Comparison of ENCODE assay signal across 1 cellular context in the genomic region with DNA sequence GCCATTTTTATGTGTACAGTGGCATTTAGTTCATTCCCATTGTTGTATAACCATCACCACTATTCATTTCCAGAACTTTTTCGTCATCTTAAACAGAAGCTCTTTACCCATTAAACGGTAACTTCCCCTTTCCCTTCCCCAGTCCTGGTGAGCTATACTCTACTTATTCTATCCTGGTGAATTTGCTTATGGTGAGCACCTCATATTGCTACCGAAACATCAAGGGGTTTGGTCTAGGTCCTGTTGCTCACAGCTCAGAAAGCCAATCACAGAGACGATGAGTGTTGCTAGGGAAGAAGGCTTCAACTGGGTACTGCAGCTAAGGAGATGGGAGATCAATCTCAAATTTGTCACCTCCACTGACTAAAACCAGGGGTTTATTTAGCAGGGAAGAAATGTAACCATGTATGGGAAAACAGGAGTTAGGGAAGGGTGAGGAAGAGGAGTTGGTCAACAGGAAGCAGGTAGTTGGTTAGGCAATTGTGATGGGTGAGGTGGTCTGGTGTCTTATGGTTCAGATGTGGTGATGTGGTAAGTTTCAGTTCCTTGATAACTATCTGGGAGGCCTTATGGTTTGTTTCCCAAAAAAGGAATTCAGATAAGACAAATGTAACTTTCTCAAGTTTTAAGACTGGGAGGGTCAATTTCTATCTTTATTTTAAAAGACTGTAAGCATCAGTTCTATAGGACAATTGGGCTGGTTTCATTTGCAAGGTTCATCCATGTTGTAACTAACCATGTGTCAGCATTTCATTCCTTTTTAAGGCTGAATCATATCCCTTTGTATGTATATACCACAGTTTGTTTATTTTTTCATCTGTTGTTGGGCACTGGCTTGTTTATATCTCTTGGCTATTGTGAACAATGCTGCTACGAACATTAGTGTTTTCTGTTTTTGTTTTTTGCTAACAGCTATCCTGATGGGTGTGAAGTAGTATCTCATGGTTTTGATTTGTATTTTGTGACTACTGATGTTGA.
TF ChIP-seq lines count a peak whose summit lies in the region.

No MANE protein-coding gene starts in this region.

TF ChIP-seq in GM12878, 131 proteins besides CTCF, POLR2A, EP300 and RAD21 (continued from another document and continues in another):
- TF ChIP-seq GATAD2B (conservative IDR thresholded peaks at IDR 0.05; ENCODE audit: low read depth): no peak
- TF ChIP-seq TBL1XR1 (IDR thresholded peaks at IDR 0.05; ENCODE audit: low read depth, low read length): no peak
- TF ChIP-seq CEBPB (IDR thresholded peaks at IDR 0.05; ENCODE audit: borderline replicate concordance in 1 of 2, low read depth in 2 of 2, low read length in 2 of 2): no peak
- TF ChIP-seq PML (IDR thresholded peaks at IDR 0.05; ENCODE audit: low read length): no peak
- TF ChIP-seq FOXK2 (IDR thresholded peaks at IDR 0.05): no peak
- TF ChIP-seq BACH1 (IDR thresholded peaks at IDR 0.05; ENCODE audit: borderline replicate concordance): no peak
- no peak for TF ChIP-seq RB1 (IDR thresholded peaks at IDR 0.05; ENCODE audit: borderline replicate concordance)
- TF ChIP-seq SMARCA5 (IDR thresholded peaks at IDR 0.05): no peak
- TF ChIP-seq SUPT20H (IDR thresholded peaks at IDR 0.05; ENCODE audit: borderline replicate concordance, control insufficient read depth, low read depth, low read length): no peak
- TF ChIP-seq, protein P1, sequence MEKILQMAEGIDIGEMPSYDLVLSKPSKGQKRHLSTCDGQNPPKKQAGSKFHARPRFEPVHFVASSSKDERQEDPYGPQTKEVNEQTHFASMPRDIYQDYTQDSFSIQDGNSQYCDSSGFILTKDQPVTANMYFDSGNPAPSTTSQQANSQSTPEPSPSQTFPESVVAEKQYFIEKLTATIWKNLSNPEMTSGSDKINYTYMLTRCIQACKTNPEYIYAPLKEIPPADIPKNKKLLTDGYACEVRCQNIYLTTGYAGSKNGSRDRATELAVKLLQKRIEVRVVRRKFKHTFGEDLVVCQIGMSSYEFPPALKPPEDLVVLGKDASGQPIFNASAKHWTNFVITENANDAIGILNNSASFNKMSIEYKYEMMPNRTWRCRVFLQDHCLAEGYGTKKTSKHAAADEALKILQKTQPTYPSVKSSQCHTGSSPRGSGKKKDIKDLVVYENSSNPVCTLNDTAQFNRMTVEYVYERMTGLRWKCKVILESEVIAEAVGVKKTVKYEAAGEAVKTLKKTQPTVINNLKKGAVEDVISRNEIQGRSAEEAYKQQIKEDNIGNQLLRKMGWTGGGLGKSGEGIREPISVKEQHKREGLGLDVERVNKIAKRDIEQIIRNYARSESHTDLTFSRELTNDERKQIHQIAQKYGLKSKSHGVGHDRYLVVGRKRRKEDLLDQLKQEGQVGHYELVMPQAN (conservative IDR thresholded peaks at IDR 0.05): no peak
- TF ChIP-seq, protein P2, sequence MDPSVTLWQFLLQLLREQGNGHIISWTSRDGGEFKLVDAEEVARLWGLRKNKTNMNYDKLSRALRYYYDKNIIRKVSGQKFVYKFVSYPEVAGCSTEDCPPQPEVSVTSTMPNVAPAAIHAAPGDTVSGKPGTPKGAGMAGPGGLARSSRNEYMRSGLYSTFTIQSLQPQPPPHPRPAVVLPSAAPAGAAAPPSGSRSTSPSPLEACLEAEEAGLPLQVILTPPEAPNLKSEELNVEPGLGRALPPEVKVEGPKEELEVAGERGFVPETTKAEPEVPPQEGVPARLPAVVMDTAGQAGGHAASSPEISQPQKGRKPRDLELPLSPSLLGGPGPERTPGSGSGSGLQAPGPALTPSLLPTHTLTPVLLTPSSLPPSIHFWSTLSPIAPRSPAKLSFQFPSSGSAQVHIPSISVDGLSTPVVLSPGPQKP (IDR thresholded peaks at IDR 0.05; ENCODE audit: low read depth, low read length): no peak
- TF ChIP-seq SREBF2 (IDR thresholded peaks at IDR 0.05; ENCODE audit: low read length): no peak
- no peak for TF ChIP-seq HCFC1 (IDR thresholded peaks at IDR 0.05; ENCODE audit: low read length)
- no peak for TF ChIP-seq SP1 (IDR thresholded peaks at IDR 0.05; ENCODE audit: low read depth, low read length)
- TF ChIP-seq CBX3 (IDR thresholded peaks at IDR 0.05; ENCODE audit: borderline replicate concordance, low read depth): no peak
- no peak for TF ChIP-seq KLF5 (IDR thresholded peaks at IDR 0.05; ENCODE audit: partially characterized antibody)
- TF ChIP-seq, protein P3, sequence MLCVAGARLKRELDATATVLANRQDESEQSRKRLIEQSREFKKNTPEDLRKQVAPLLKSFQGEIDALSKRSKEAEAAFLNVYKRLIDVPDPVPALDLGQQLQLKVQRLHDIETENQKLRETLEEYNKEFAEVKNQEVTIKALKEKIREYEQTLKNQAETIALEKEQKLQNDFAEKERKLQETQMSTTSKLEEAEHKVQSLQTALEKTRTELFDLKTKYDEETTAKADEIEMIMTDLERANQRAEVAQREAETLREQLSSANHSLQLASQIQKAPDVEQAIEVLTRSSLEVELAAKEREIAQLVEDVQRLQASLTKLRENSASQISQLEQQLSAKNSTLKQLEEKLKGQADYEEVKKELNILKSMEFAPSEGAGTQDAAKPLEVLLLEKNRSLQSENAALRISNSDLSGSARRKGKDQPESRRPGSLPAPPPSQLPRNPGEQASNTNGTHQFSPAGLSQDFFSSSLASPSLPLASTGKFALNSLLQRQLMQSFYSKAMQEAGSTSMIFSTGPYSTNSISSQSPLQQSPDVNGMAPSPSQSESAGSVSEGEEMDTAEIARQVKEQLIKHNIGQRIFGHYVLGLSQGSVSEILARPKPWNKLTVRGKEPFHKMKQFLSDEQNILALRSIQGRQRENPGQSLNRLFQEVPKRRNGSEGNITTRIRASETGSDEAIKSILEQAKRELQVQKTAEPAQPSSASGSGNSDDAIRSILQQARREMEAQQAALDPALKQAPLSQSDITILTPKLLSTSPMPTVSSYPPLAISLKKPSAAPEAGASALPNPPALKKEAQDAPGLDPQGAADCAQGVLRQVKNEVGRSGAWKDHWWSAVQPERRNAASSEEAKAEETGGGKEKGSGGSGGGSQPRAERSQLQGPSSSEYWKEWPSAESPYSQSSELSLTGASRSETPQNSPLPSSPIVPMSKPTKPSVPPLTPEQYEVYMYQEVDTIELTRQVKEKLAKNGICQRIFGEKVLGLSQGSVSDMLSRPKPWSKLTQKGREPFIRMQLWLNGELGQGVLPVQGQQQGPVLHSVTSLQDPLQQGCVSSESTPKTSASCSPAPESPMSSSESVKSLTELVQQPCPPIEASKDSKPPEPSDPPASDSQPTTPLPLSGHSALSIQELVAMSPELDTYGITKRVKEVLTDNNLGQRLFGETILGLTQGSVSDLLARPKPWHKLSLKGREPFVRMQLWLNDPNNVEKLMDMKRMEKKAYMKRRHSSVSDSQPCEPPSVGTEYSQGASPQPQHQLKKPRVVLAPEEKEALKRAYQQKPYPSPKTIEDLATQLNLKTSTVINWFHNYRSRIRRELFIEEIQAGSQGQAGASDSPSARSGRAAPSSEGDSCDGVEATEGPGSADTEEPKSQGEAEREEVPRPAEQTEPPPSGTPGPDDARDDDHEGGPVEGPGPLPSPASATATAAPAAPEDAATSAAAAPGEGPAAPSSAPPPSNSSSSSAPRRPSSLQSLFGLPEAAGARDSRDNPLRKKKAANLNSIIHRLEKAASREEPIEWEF (IDR thresholded peaks at IDR 0.05; ENCODE audit: insufficient replicate concordance, low read depth, low read length): no peak
- TF ChIP-seq, protein P4, sequence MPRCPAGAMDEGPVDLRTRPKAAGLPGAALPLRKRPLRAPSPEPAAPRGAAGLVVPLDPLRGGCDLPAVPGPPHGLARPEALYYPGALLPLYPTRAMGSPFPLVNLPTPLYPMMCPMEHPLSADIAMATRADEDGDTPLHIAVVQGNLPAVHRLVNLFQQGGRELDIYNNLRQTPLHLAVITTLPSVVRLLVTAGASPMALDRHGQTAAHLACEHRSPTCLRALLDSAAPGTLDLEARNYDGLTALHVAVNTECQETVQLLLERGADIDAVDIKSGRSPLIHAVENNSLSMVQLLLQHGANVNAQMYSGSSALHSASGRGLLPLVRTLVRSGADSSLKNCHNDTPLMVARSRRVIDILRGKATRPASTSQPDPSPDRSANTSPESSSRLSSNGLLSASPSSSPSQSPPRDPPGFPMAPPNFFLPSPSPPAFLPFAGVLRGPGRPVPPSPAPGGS (IDR thresholded peaks at IDR 0.05; ENCODE audit: borderline replicate concordance, insufficient read depth, low read depth, low read length, poor library complexity, severe bottlenecking): no peak
- TF ChIP-seq NR2C1 (IDR thresholded peaks at IDR 0.05): no peak
- TF ChIP-seq SMC3 (IDR thresholded peaks at IDR 0.05; ENCODE audit: borderline replicate concordance, low read length): no peak
- TF ChIP-seq ZNF274 (IDR thresholded peaks at IDR 0.05; ENCODE audit: insufficient read depth, insufficient read length): no peak
- no peak for TF ChIP-seq KAT2A (conservative IDR thresholded peaks at IDR 0.05; ENCODE audit: control insufficient read depth, low read depth, low read length)
- TF ChIP-seq, protein P5, sequence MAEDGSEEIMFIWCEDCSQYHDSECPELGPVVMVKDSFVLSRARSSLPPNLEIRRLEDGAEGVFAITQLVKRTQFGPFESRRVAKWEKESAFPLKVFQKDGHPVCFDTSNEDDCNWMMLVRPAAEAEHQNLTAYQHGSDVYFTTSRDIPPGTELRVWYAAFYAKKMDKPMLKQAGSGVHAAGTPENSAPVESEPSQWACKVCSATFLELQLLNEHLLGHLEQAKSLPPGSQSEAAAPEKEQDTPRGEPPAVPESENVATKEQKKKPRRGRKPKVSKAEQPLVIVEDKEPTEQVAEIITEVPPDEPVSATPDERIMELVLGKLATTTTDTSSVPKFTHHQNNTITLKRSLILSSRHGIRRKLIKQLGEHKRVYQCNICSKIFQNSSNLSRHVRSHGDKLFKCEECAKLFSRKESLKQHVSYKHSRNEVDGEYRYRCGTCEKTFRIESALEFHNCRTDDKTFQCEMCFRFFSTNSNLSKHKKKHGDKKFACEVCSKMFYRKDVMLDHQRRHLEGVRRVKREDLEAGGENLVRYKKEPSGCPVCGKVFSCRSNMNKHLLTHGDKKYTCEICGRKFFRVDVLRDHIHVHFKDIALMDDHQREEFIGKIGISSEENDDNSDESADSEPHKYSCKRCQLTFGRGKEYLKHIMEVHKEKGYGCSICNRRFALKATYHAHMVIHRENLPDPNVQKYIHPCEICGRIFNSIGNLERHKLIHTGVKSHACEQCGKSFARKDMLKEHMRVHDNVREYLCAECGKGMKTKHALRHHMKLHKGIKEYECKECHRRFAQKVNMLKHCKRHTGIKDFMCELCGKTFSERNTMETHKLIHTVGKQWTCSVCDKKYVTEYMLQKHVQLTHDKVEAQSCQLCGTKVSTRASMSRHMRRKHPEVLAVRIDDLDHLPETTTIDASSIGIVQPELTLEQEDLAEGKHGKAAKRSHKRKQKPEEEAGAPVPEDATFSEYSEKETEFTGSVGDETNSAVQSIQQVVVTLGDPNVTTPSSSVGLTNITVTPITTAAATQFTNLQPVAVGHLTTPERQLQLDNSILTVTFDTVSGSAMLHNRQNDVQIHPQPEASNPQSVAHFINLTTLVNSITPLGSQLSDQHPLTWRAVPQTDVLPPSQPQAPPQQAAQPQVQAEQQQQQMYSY (CRISPR knock-in tag; IDR thresholded peaks at IDR 0.05): no peak
- no peak for TF ChIP-seq SRF (IDR thresholded peaks at IDR 0.05; ENCODE audit: low read depth in 2 of 2, low read length in 2 of 2)
- TF ChIP-seq, protein P6, sequence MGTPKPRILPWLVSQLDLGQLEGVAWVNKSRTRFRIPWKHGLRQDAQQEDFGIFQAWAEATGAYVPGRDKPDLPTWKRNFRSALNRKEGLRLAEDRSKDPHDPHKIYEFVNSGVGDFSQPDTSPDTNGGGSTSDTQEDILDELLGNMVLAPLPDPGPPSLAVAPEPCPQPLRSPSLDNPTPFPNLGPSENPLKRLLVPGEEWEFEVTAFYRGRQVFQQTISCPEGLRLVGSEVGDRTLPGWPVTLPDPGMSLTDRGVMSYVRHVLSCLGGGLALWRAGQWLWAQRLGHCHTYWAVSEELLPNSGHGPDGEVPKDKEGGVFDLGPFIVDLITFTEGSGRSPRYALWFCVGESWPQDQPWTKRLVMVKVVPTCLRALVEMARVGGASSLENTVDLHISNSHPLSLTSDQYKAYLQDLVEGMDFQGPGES (IDR thresholded peaks at IDR 0.05): no peak
- TF ChIP-seq, protein P7, sequence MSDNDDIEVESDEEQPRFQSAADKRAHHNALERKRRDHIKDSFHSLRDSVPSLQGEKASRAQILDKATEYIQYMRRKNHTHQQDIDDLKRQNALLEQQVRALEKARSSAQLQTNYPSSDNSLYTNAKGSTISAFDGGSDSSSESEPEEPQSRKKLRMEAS (IDR thresholded peaks at IDR 0.05; ENCODE audit: low read depth, low read length): no peak
- TF ChIP-seq BCL11A (IDR thresholded peaks at IDR 0.05; ENCODE audit: low read depth, low read length): peak; percentile 33; the same call in 1 of the 2 replicates
- TF ChIP-seq, protein P8, sequence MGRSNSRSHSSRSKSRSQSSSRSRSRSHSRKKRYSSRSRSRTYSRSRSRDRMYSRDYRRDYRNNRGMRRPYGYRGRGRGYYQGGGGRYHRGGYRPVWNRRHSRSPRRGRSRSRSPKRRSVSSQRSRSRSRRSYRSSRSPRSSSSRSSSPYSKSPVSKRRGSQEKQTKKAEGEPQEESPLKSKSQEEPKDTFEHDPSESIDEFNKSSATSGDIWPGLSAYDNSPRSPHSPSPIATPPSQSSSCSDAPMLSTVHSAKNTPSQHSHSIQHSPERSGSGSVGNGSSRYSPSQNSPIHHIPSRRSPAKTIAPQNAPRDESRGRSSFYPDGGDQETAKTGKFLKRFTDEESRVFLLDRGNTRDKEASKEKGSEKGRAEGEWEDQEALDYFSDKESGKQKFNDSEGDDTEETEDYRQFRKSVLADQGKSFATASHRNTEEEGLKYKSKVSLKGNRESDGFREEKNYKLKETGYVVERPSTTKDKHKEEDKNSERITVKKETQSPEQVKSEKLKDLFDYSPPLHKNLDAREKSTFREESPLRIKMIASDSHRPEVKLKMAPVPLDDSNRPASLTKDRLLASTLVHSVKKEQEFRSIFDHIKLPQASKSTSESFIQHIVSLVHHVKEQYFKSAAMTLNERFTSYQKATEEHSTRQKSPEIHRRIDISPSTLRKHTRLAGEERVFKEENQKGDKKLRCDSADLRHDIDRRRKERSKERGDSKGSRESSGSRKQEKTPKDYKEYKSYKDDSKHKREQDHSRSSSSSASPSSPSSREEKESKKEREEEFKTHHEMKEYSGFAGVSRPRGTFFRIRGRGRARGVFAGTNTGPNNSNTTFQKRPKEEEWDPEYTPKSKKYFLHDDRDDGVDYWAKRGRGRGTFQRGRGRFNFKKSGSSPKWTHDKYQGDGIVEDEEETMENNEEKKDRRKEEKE (IDR thresholded peaks at IDR 0.05): no peak
- peak; percentile 87 for TF ChIP-seq SPI1 (IDR thresholded peaks at IDR 0.05; ENCODE audit: borderline replicate concordance, insufficient read depth, low read depth, low read length)
- TF ChIP-seq NFIC (IDR thresholded peaks at IDR 0.05; ENCODE audit: low read depth, low read length): peak; percentile 79
- peak; percentile 93 for TF ChIP-seq RFX5 (IDR thresholded peaks at IDR 0.05; ENCODE audit: low read depth, low read length)
- TF ChIP-seq, protein P9, sequence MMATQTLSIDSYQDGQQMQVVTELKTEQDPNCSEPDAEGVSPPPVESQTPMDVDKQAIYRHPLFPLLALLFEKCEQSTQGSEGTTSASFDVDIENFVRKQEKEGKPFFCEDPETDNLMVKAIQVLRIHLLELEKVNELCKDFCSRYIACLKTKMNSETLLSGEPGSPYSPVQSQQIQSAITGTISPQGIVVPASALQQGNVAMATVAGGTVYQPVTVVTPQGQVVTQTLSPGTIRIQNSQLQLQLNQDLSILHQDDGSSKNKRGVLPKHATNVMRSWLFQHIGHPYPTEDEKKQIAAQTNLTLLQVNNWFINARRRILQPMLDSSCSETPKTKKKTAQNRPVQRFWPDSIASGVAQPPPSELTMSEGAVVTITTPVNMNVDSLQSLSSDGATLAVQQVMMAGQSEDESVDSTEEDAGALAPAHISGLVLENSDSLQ (IDR thresholded peaks at IDR 0.05): peak; percentile 78
- TF ChIP-seq PAX5 (IDR thresholded peaks at IDR 0.05; ENCODE audit: borderline replicate concordance, low read depth, low read length): no peak
- no peak for TF ChIP-seq TCF7 (IDR thresholded peaks at IDR 0.05; ENCODE audit: borderline replicate concordance)
